Comparison of ENCODE assay signal across 1 cellular context in the genomic region with DNA sequence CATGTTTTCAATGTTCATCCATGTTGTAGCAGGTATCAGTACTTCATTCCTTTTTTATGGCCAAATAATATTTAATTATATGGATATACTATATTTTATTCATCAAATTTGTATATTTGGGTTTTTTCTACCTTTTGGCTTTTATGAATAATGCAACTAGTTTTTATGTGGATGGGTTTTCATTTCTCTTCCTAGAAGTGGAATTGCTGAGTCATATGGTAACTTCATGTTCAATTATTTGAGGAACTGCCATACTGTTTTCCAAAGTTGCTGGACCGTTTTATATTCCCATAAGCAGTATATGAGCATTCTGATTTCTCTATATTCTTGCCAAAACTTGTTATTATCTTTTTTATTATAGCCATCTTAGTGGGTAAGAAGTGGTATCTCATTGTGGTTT.
TF ChIP-seq lines count a peak whose summit lies in the region.

No MANE protein-coding gene starts in this region.

TF ChIP-seq in HepG2, 621 proteins besides CTCF, POLR2A, EP300 and RAD21:
- peak; percentile 50; the same call in 1 of the 2 replicates for TF ChIP-seq NFE2L2 (IDR thresholded peaks at IDR 0.05; ENCODE audit: low read length)
- no peak for TF ChIP-seq PAF1 (CRISPR knock-in tag; IDR thresholded peaks at IDR 0.05)
- 0 out of 4 replicates have a peak, but pooled peaks of 1 of the 2 experiments have one; percentile 4 for TF ChIP-seq MAFK (conservative IDR thresholded peaks at IDR 0.05 in 1 of 2, IDR thresholded peaks at IDR 0.05 in 1 of 2; ENCODE audit: low read length in 2 of 2)
- no peak for TF ChIP-seq HOXA7 (CRISPR knock-in tag; IDR thresholded peaks at IDR 0.05)
TF ChIP-seq in HepG2: peak in this region for 2.
